In the genomic region with DNA sequence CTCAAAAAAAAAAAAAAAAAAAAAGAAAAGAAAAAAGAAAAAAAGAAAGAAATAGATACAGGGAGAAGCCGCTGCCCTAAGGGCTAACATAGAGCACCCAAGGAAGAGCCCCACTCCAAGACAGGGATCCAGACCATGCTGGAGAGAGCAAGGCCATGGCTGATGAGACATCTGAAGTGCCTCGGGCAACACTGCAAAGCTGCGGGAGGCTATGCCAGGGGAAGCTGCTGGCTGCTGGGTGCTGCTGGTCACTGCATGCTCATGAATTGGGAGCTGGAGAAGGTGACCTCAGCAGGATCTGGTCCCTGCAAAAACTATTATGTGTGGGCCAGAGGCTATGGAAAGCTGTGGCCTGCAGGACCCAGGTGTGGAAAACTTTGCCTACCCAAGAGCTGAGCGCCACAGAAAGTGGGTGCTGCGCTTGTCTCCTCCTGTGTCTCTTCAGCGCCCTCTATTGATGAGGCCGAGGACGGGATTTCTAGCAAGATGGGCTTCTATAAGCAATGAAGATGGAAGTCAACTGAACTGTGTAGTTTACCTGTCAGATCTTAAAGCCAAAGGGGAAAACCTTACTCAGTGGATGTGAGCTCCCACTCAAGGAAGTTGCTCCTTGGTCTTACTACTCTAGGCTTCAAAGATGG, we compare ENCODE assay signal across 9 cellular contexts. TPM values are rescaled to one million over a fixed set of nuclear protein-coding genes. Genes with fewer than 3 reads are reported as not detected.
A peak's percentile ranks its signal among the peaks of the same experiment; 100 is the strongest.
DNase-seq lines count a peak whose midpoint lies in the region; ATAC-seq and TF ChIP-seq lines count a peak whose summit lies in the region.
"Had no signal": no experiment of that assay in that cellular context is flagged by ENCODE, and none has a peak within 500 bp of the region (broad histone marks: within the 10 kb centered on the region; RNA-seq: fewer than 3 reads in every experiment).

No MANE protein-coding gene starts in this region.

- H3K9me3 ChIP-seq in HAP-1 (no peaks in the 10 kb centered on the region), mucosa of descending colon (no peaks in the 10 kb centered on the region)

- peak; percentile 58 to 64 for DNase-seq in AML-193 (lab: John Stamatoyannopoulos, UW)
- peak; percentile 63 to 86 for DNase-seq in HAP-1 (ENCODE audit: low spot score in 2 of 2)
- DNase-seq in NCI-H69 (lab: John Stamatoyannopoulos, UW), result peak; percentile 89
- DNase-seq in activated CD4-positive, alpha-beta T cell treated with anti-CD3 and anti-CD28 coated beads, Interleukin-2, amount 10 ng/mL, durations not matched to agents 7 days and 5 days, result peak; percentile 87
- DNase-seq in effector CD4-positive, alpha-beta T cell, result peak; percentile 62
- peak in 2 of 3 donors; percentile 68 to 89 for DNase-seq in mucosa of descending colon
- DNase-seq in stimulated activated CD8-positive, alpha-beta memory T cell treated with anti-CD3 and anti-CD28 coated beads, Interleukin-7, amount 100 ng/mL, for 48 hours (ENCODE audit: extremely low read depth in 1 of 2, low read depth in 1 of 2), result peak; percentile 25 to 64

- H3K27me3 Mint-ChIP-seq in activated CD4-positive, alpha-beta T cell treated with anti-CD3 and anti-CD28 coated beads, Interleukin-2, amount 10 ng/mL, durations not matched to agents 7 days and 5 days, result peaks cover 5% of the 10 kb centered on the region

- no peak overlapping the region for H3K4me3 Mint-ChIP-seq in activated CD4-positive, alpha-beta T cell treated with anti-CD3 and anti-CD28 coated beads, Interleukin-2, amount 10 ng/mL, durations not matched to agents 7 days and 5 days

- H3K36me3 ChIP-seq in HAP-1 (replicated peaks) (no peaks in the 10 kb centered on the region), mucosa of descending colon (ENCODE audit: low read depth) (no peaks in the 10 kb centered on the region)

- H3K4me3 ChIP-seq in HAP-1, result no peak overlapping the region
- no peak overlapping the region for H3K4me3 ChIP-seq in mucosa of descending colon

- peak; percentile 69 for TF ChIP-seq CTCF in mucosa of descending colon (IDR thresholded peaks at IDR 0.05)

- H3K36me3 Mint-ChIP-seq in activated CD4-positive, alpha-beta T cell treated with anti-CD3 and anti-CD28 coated beads, Interleukin-2, amount 10 ng/mL, durations not matched to agents 7 days and 5 days (ENCODE audit: low read depth), result no peaks in the 10 kb centered on the region

- POLR2A ChIA-PET in activated CD4-positive, alpha-beta T cell treated with anti-CD3 and anti-CD28 coated beads, Interleukin-2, amount 10 ng/mL, durations not matched to agents 7 days and 5 days (lab: Charles Lee), result interaction anchor here (0.6 kb wide), 1 partner anchor 100 kb away, joined by 5 read pairs; a partner anchor contains a TSS

- ATAC-seq in mucosa of descending colon (peak; percentile 87), GM18861 (IDR thresholded peaks at IDR 0.05; ENCODE audit: unreplicated experiment) (no peak)

- H3K4me1 ChIP-seq in HAP-1 (peaks cover 2% of the 10 kb centered on the region; the same call in 1 of the 2 replicates), mucosa of descending colon (ENCODE audit: low read depth) (no peaks in the 10 kb centered on the region)

- CTCF ChIA-PET in activated CD4-positive, alpha-beta T cell treated with anti-CD3 and anti-CD28 coated beads, Interleukin-2, amount 10 ng/mL, durations not matched to agents 7 days and 5 days (lab: Charles Lee), result interaction anchor here (0.6 to 3.2 kb wide), 27 partner anchors 11 to 1089 kb away, joined by 3 to 18 read pairs (median 4); a partner anchor contains a TSS

- intact Hi-C loops in mucosa of descending colon (cut with DNase I, micrococcal nuclease), result loop anchor here in 1 of 2 donors (10.0 kb wide), 1 partner anchor 74 kb away; a partner anchor contains a TSS

- in situ Hi-C loops in HAP-1 (cut with MboI; ENCODE audit: low sequenced_read_pairs), result no loop called here

- H3K4me1 Mint-ChIP-seq in activated CD4-positive, alpha-beta T cell treated with anti-CD3 and anti-CD28 coated beads, Interleukin-2, amount 10 ng/mL, durations not matched to agents 7 days and 5 days, result peaks cover 10% of the 10 kb centered on the region

- H3K9me3 Mint-ChIP-seq in activated CD4-positive, alpha-beta T cell treated with anti-CD3 and anti-CD28 coated beads, Interleukin-2, amount 10 ng/mL, durations not matched to agents 7 days and 5 days, result no peaks in the 10 kb centered on the region

- H3K27me3 ChIP-seq in HAP-1 (ENCODE audit: low read depth), result peaks cover 20% of the 10 kb centered on the region

- H3K27ac Mint-ChIP-seq in activated CD4-positive, alpha-beta T cell treated with anti-CD3 and anti-CD28 coated beads, Interleukin-2, amount 10 ng/mL, durations not matched to agents 7 days and 5 days, result no peak overlapping the region

RNA-seq across cellular contexts. Expression of a gene that starts 17.3 kb away (rescaled TPM):
- 1 to 10 TPM; 8.3 to 8.9 TPM for total RNA-seq in activated CD4-positive, alpha-beta T cell treated with anti-CD3 and anti-CD28 coated beads, Interleukin-2, amount 10 ng/mL, durations not matched to agents 7 days and 5 days
- 10 to 100 TPM; 10.3 to 22.6 (median 14.9) TPM for total RNA-seq in mucosa of descending colon

RNA-seq across cellular contexts. Expression of a gene that starts 32.0 kb away (rescaled TPM):
- total RNA-seq in activated CD4-positive, alpha-beta T cell treated with anti-CD3 and anti-CD28 coated beads, Interleukin-2, amount 10 ng/mL, durations not matched to agents 7 days and 5 days, result under 1 TPM; 0.27 to 0.52 TPM
- 1 to 10 TPM in 1 of 3 donors, not detected in 2; 5.6 TPM for total RNA-seq in mucosa of descending colon
- total RNA-seq: pulmonary artery endothelial cell had no signal

RNA-seq across cellular contexts. Expression of a gene that starts 41.4 kb away (rescaled TPM):
- total RNA-seq in activated CD4-positive, alpha-beta T cell treated with anti-CD3 and anti-CD28 coated beads, Interleukin-2, amount 10 ng/mL, durations not matched to agents 7 days and 5 days, result 1 to 10 TPM; 8.5 to 9.4 TPM
- 10 to 100 TPM; 13.4 to 34.6 (median 13.4) TPM for total RNA-seq in mucosa of descending colon

RNA-seq across cellular contexts. Expression of a gene that starts 44.0 kb away (rescaled TPM):
- total RNA-seq in activated CD4-positive, alpha-beta T cell treated with anti-CD3 and anti-CD28 coated beads, Interleukin-2, amount 10 ng/mL, durations not matched to agents 7 days and 5 days, result 10 to 100 TPM; 47.4 to 48.0 TPM
- total RNA-seq in mucosa of descending colon, result 10 to 100 TPM; 35.9 to 47.6 (median 39.3) TPM

RNA-seq across cellular contexts. Expression of a gene that starts 49.8 kb away (rescaled TPM):
- 10 to 100 TPM; 72.4 to 76.4 TPM for total RNA-seq in activated CD4-positive, alpha-beta T cell treated with anti-CD3 and anti-CD28 coated beads, Interleukin-2, amount 10 ng/mL, durations not matched to agents 7 days and 5 days
- 10 to 100 TPM; 43.7 to 64.9 (median 46.6) TPM for total RNA-seq in mucosa of descending colon
